ENCODE assay signal across 8 cellular contexts in the genomic region with DNA sequence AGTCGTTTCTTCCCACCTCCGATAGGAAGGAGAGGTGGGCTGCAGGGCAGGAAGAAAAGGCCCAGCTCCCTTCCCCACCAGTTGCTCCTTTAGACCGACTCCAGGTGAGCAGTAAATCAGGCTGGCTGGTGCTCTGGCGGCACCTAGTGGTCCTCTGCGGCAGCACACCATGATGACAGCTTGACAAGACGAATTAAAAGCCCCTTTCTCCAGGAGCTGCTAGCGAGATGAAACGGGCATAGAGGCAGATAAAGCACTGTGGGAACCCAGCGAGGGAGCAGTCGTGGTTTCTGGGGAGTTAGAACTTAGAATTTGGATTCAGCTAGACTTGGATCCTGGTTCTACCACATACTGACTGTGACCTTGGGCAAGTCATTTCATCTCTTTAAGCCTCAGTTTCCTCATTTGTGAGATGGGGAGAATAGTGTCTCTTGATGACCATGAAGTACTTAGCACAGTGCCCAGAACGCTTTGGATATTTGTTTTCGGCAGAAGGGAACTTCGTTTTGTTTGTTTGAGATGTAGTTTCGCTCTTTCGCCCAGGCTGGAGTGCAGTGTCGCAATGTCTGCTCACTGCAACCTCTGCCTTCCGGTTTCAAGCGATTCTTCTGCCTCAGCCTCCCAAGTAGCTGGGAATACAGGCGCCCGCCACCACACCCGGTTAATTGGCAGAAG. TPM values are rescaled to one million over a fixed set of nuclear protein-coding genes. Genes with fewer than 3 reads are reported as not detected.
DNase-seq lines count a peak whose midpoint lies in the region; ATAC-seq and TF ChIP-seq lines count a peak whose summit lies in the region.

No MANE protein-coding gene starts in this region.

- H3K27me3 ChIP-seq in GM06990 (replicated peaks; ENCODE audit: control insufficient read depth, insufficient read depth, low read length): no peaks in the 10 kb centered on the region
- no peaks in the 10 kb centered on the region for H3K27me3 ChIP-seq in MM.1S (replicated peaks; ENCODE audit: insufficient read depth, low read length)
- peaks cover 18% of the 10 kb centered on the region for H3K27me3 ChIP-seq in neural progenitor cell

- H4K20me1 ChIP-seq in MM.1S (ENCODE audit: insufficient read depth, low read length): no peaks in the 10 kb centered on the region
- no peaks in the 10 kb centered on the region for H4K20me1 ChIP-seq in neural progenitor cell (ENCODE audit: low read depth)

- H3K4me3 ChIP-seq in GM06990 (replicated peaks; ENCODE audit: low read depth, low read length): no peak overlapping the region; the same call in 1 of the 2 replicates
- no peak overlapping the region for H3K4me3 ChIP-seq in MM.1S (ENCODE audit: low read length)
- no peak overlapping the region for H3K4me3 ChIP-seq in fibroblast of the aortic adventitia (ENCODE audit: low read depth, low read length)
- H3K4me3 ChIP-seq in neural progenitor cell: no peak overlapping the region

- H3K36me3 Mint-ChIP-seq in activated T-helper 2 cell treated with anti-CD3 and anti-CD28 coated beads, Interferon-gamma antibody, Interleukin-2, Interleukin-4, amounts not matched to agents 10 μg/mL and 5 μg/mL and 100 μg/mL, durations not matched to agents 14 hours and 24 hours and 36 hours (ENCODE audit: low read depth): peaks cover 11% of the 10 kb centered on the region
- H3K36me3 Mint-ChIP-seq in neural progenitor cell: no peaks in the 10 kb centered on the region
- H3K36me3 Mint-ChIP-seq in stimulated activated naive CD8-positive, alpha-beta T cell treated with anti-CD3 and anti-CD28 coated beads, Interleukin-15, Interleukin-2, amounts not matched to agents 100 ng/mL and 50 ng/mL, for 24 hours (ENCODE audit: low read depth): no peaks in the 10 kb centered on the region

- peaks cover 37% of the 10 kb centered on the region for H3K4me1 Mint-ChIP-seq in activated T-helper 2 cell treated with anti-CD3 and anti-CD28 coated beads, Interferon-gamma antibody, Interleukin-2, Interleukin-4, amounts not matched to agents 10 μg/mL and 5 μg/mL and 100 μg/mL, durations not matched to agents 14 hours and 24 hours and 36 hours (ENCODE audit: low read depth)
- H3K4me1 Mint-ChIP-seq in neural progenitor cell: peaks cover 3% of the 10 kb centered on the region
- peaks cover 38% of the 10 kb centered on the region for H3K4me1 Mint-ChIP-seq in stimulated activated naive CD8-positive, alpha-beta T cell treated with anti-CD3 and anti-CD28 coated beads, Interleukin-15, Interleukin-2, amounts not matched to agents 100 ng/mL and 50 ng/mL, for 24 hours (ENCODE audit: low read depth)

- H3K36me3 ChIP-seq in GM06990 (ENCODE audit: control insufficient read depth, insufficient read depth, low read length) (no peaks in the 10 kb centered on the region), MM.1S (replicated peaks; ENCODE audit: insufficient read depth, low read length) (no peaks in the 10 kb centered on the region), neural progenitor cell (no peaks in the 10 kb centered on the region)

- no peak overlapping the region for H3K27ac Mint-ChIP-seq in activated T-helper 2 cell treated with anti-CD3 and anti-CD28 coated beads, Interferon-gamma antibody, Interleukin-2, Interleukin-4, amounts not matched to agents 10 μg/mL and 5 μg/mL and 100 μg/mL, durations not matched to agents 14 hours and 24 hours and 36 hours
- no peak overlapping the region for H3K27ac Mint-ChIP-seq in neural progenitor cell
- no peak overlapping the region for H3K27ac Mint-ChIP-seq in stimulated activated naive CD8-positive, alpha-beta T cell treated with anti-CD3 and anti-CD28 coated beads, Interleukin-15, Interleukin-2, amounts not matched to agents 100 ng/mL and 50 ng/mL, for 24 hours

- CTCF ChIA-PET in RWPE1 (lab: Yijun Ruan, JAX): interaction anchor here (0.5 to 3.5 kb wide), 48 partner anchors 12 to 377 kb away, joined by 3 to 55 read pairs (median 4); a partner anchor contains a TSS

- DNase-seq in GM06990 (ENCODE audit: extremely low read depth, insufficient read length): peak; percentile 85
- peak; percentile 88 for DNase-seq in MM.1S
- DNase-seq in RWPE1 (ENCODE audit: low spot score): peak; percentile 80
- DNase-seq in activated T-helper 2 cell treated with anti-CD3 and anti-CD28 coated beads, Interferon-gamma antibody, Interleukin-2, Interleukin-4, amounts not matched to agents 10 μg/mL and 5 μg/mL and 100 μg/mL, durations not matched to agents 14 hours and 24 hours and 36 hours (ENCODE audit: low spot score): peak; percentile 82
- peak; percentile 82 for DNase-seq in fibroblast of the aortic adventitia (ENCODE audit: low read depth)
- peak; percentile 85 for DNase-seq in neural progenitor cell (ENCODE audit: low spot score)

- H3K4me3 Mint-ChIP-seq in activated T-helper 2 cell treated with anti-CD3 and anti-CD28 coated beads, Interferon-gamma antibody, Interleukin-2, Interleukin-4, amounts not matched to agents 10 μg/mL and 5 μg/mL and 100 μg/mL, durations not matched to agents 14 hours and 24 hours and 36 hours (ENCODE audit: low read depth): no peak overlapping the region
- no peak overlapping the region for H3K4me3 Mint-ChIP-seq in neural progenitor cell
- H3K4me3 Mint-ChIP-seq in stimulated activated naive CD8-positive, alpha-beta T cell treated with anti-CD3 and anti-CD28 coated beads, Interleukin-15, Interleukin-2, amounts not matched to agents 100 ng/mL and 50 ng/mL, for 24 hours: peak overlapping the region; percentile 5

- no peaks in the 10 kb centered on the region for H3K79me2 ChIP-seq in MM.1S (ENCODE audit: low read length)
- no peaks in the 10 kb centered on the region for H3K79me2 ChIP-seq in neural progenitor cell (ENCODE audit: low read depth)

- H3F3A ChIP-seq in MM.1S (ENCODE audit: insufficient read depth, low read length) (no peaks in the 10 kb centered on the region), neural progenitor cell (ENCODE audit: low read depth) (no peaks in the 10 kb centered on the region)

- H3K4me1 ChIP-seq in MM.1S (ENCODE audit: low read length): peaks cover 5% of the 10 kb centered on the region; the same call in 1 of the 2 replicates
- no peaks in the 10 kb centered on the region for H3K4me1 ChIP-seq in neural progenitor cell

- H3K9me2 ChIP-seq in MM.1S (replicated peaks; ENCODE audit: insufficient read depth, low read length): no peaks in the 10 kb centered on the region

- H3K9ac ChIP-seq in MM.1S (ENCODE audit: low read length) (no peak overlapping the region), neural progenitor cell (no peak overlapping the region)

- intact Hi-C loops in activated T-helper 2 cell treated with anti-CD3 and anti-CD28 coated beads, Interferon-gamma antibody, Interleukin-2, Interleukin-4, amounts not matched to agents 10 μg/mL and 5 μg/mL and 100 μg/mL, durations not matched to agents 14 hours and 24 hours and 36 hours (cut with micrococcal nuclease): loop anchor here (1.0 to 5.0 kb wide), 4 partner anchors 186 to 257 kb away; a partner anchor contains a TSS

- peaks cover 12% of the 10 kb centered on the region for H3K9me3 Mint-ChIP-seq in activated T-helper 2 cell treated with anti-CD3 and anti-CD28 coated beads, Interferon-gamma antibody, Interleukin-2, Interleukin-4, amounts not matched to agents 10 μg/mL and 5 μg/mL and 100 μg/mL, durations not matched to agents 14 hours and 24 hours and 36 hours
- H3K9me3 Mint-ChIP-seq in neural progenitor cell: peaks cover 2% of the 10 kb centered on the region
- no peaks in the 10 kb centered on the region for H3K9me3 Mint-ChIP-seq in stimulated activated naive CD8-positive, alpha-beta T cell treated with anti-CD3 and anti-CD28 coated beads, Interleukin-15, Interleukin-2, amounts not matched to agents 100 ng/mL and 50 ng/mL, for 24 hours

- H3K27me3 Mint-ChIP-seq in activated T-helper 2 cell treated with anti-CD3 and anti-CD28 coated beads, Interferon-gamma antibody, Interleukin-2, Interleukin-4, amounts not matched to agents 10 μg/mL and 5 μg/mL and 100 μg/mL, durations not matched to agents 14 hours and 24 hours and 36 hours (ENCODE audit: low read depth): no peaks in the 10 kb centered on the region
- H3K27me3 Mint-ChIP-seq in neural progenitor cell (ENCODE audit: insufficient read depth, low read depth): peaks cover 7% of the 10 kb centered on the region
- no peaks in the 10 kb centered on the region for H3K27me3 Mint-ChIP-seq in stimulated activated naive CD8-positive, alpha-beta T cell treated with anti-CD3 and anti-CD28 coated beads, Interleukin-15, Interleukin-2, amounts not matched to agents 100 ng/mL and 50 ng/mL, for 24 hours

- no peak overlapping the region for H3K27ac ChIP-seq in MM.1S (ENCODE audit: low read length)
- H3K27ac ChIP-seq in RWPE1: no peak overlapping the region
- H3K27ac ChIP-seq in neural progenitor cell: no peak overlapping the region

- POLR2A ChIA-PET in RWPE1 (lab: Yijun Ruan, JAX; ENCODE audit: low non-redundant PET): no interaction called here

- H3K4me2 ChIP-seq in MM.1S (ENCODE audit: low read depth, low read length) (peak overlapping the region; percentile 36), neural progenitor cell (no peak overlapping the region)

- peak; percentile 98 for TF ChIP-seq CTCF in GM06990 (IDR thresholded peaks at IDR 0.05; ENCODE audit: insufficient read depth, low read length, poor library complexity, severe bottlenecking)
- TF ChIP-seq CTCF in MM.1S (IDR thresholded peaks at IDR 0.05; ENCODE audit: low read length): peak; percentile 98
- TF ChIP-seq CTCF in RWPE1 (conservative IDR thresholded peaks at IDR 0.05; ENCODE audit: low read depth): peak; percentile 98
- peak; percentile 99 for TF ChIP-seq CTCF in fibroblast of the aortic adventitia (IDR thresholded peaks at IDR 0.05; ENCODE audit: insufficient read depth, low read length)
- peak; percentile 99 for TF ChIP-seq CTCF in neural progenitor cell (IDR thresholded peaks at IDR 0.05)

- H3K9me3 ChIP-seq in MM.1S (replicated peaks; ENCODE audit: insufficient read depth, low read length): no peaks in the 10 kb centered on the region
- no peaks in the 10 kb centered on the region for H3K9me3 ChIP-seq in neural progenitor cell (ENCODE audit: low read depth)

- no peak for ATAC-seq in GM18861 (IDR thresholded peaks at IDR 0.05; ENCODE audit: unreplicated experiment)

- peak overlapping the region; percentile 4 for H2AFZ ChIP-seq in MM.1S (ENCODE audit: low read length)
- H2AFZ ChIP-seq in neural progenitor cell (replicated peaks): no peak overlapping the region

RNA-seq across cellular contexts. Expression of a gene that starts 21.8 kb away (rescaled TPM):
- total RNA-seq in activated T-helper 2 cell treated with anti-CD3 and anti-CD28 coated beads, Interferon-gamma antibody, Interleukin-2, Interleukin-4, amounts not matched to agents 10 μg/mL and 5 μg/mL and 100 μg/mL, durations not matched to agents 14 hours and 24 hours and 36 hours: 18.7 and 18.9 TPM in 2 replicates
- 1.8 and 7.0 TPM in 2 replicates for total RNA-seq in fibroblast of the aortic adventitia (ENCODE audit: low replicate concordance)
- total RNA-seq in neural progenitor cell (ENCODE audit: low replicate concordance): 3.7 and 14.8 TPM in 2 replicates

RNA-seq across cellular contexts. Expression of a gene that starts 34.6 kb away (rescaled TPM):
- total RNA-seq in activated T-helper 2 cell treated with anti-CD3 and anti-CD28 coated beads, Interferon-gamma antibody, Interleukin-2, Interleukin-4, amounts not matched to agents 10 μg/mL and 5 μg/mL and 100 μg/mL, durations not matched to agents 14 hours and 24 hours and 36 hours: 185 and 186 TPM in 2 replicates
- total RNA-seq in fibroblast of the aortic adventitia (ENCODE audit: low replicate concordance) (5.4 and 27.4 TPM in 2 replicates), neural progenitor cell (ENCODE audit: low replicate concordance) (9.4 and 11.7 TPM in 2 replicates)
